ENCODE assay signal across 19 cellular contexts in the genomic region with DNA sequence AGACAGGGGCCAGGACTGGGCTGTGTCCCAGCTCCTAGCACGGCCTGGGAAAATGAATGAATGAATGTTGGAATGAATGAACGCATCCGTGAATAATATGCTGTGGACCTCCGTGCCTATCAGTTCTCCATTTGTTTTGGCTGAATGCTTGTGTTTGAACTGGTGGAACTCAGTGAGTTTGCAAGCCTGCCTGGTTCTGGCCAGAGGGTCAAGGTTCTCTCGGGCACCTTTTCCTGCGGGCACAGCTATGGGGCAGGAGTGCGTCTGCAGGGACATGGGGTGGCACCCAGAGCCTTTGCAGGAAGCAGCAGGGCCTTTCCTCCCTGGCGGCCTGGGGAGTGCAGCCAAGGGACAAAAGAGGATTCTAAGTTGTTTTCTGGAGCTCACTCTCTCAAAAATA. TPM values are rescaled to one million over a fixed set of nuclear protein-coding genes. Genes with fewer than 3 reads are reported as not detected.
DNase-seq lines count a peak whose midpoint lies in the region; ATAC-seq, FAIRE-seq and TF ChIP-seq lines count a peak whose summit lies in the region.
"Had no signal": no experiment of that assay in that cellular context is flagged by ENCODE, and none has a peak within 500 bp of the region (broad histone marks: within the 10 kb centered on the region; RNA-seq: fewer than 3 reads in every experiment).

No MANE protein-coding gene starts in this region.

- no peaks in the 10 kb centered on the region for H3K79me1 ChIP-seq in H1 (ENCODE audit: low read depth, low read length)

- no peak overlapping the region for H3K56ac ChIP-seq in H1 (replicated peaks; ENCODE audit: insufficient read length, low read depth, low read length)

- no peak for FAIRE-seq in H1 (lab: Jason Lieb, UNC)
- FAIRE-seq: G401.6, GM12891, H54 had no signal

- H3K23me2 ChIP-seq in H1 (ENCODE audit: low read depth, low read length) = no peaks in the 10 kb centered on the region

- no peak for TF ChIP-seq RAD21 in H1 (IDR thresholded peaks at IDR 0.05 in 1 of 2, conservative IDR thresholded peaks at IDR 0.05 in 1 of 2; ENCODE audit: low read depth in 2 of 2, low read length in 2 of 2)

- H4K20me1 ChIP-seq in BLaER1 = no peaks in the 10 kb centered on the region
- H4K20me1 ChIP-seq in H1 (replicated peaks in 1 of 2; ENCODE audit: control insufficient read depth in 1 of 2, insufficient read depth in 2 of 2, low read length in 2 of 2) = no peaks in the 10 kb centered on the region

- H3K4me1 ChIP-seq in BLaER1 (peaks cover 95% of the 10 kb centered on the region), H1 (replicated peaks in 1 of 4; ENCODE audit: control insufficient read depth in 3 of 4, insufficient read depth in 4 of 4, low read length in 3 of 4) (peaks cover 0 to 7% (median 4%) of the 10 kb centered on the region in 4 experiments; a peak in 5 of 7 replicates), right lobe of liver (peaks cover 0 to 20% (median 11%) of the 10 kb centered on the region in 4 donors), spleen (peaks cover 13 to 90% (median 49%) of the 10 kb centered on the region in 6 donors)

- H3K4me3 ChIP-seq in BLaER1 (no peak overlapping the region), H1 (ENCODE audit: extremely low read depth in 1 of 4, insufficient read depth in 2 of 4, low read depth in 3 of 4, low read length in 4 of 4) (no peak overlapping the region), right lobe of liver (no peak overlapping the region), spleen (no peak overlapping the region)

- H2BK12ac ChIP-seq in H1 (ENCODE audit: low read depth, low read length) = 0 out of 2 replicates have a peak overlapping the region, but pooled peaks have one; percentile 27

- peak overlapping the region; percentile 90 for H3K4me2 ChIP-seq in BLaER1
- H3K4me2 ChIP-seq in H1 (ENCODE audit: insufficient read depth in 1 of 2, low read depth in 2 of 2, low read length in 2 of 2) = no peak overlapping the region

- H3K27me3 ChIP-seq in BLaER1 (no peaks in the 10 kb centered on the region), H1 (replicated peaks in 1 of 4; ENCODE audit: control insufficient read depth in 3 of 4, extremely low read depth in 1 of 4, insufficient read depth in 3 of 4, low read length in 3 of 4) (peaks cover 0 to 7% (median 4%) of the 10 kb centered on the region in 4 experiments; a peak in 3 of 7 replicates), right lobe of liver (no peaks in the 10 kb centered on the region), spleen (replicated peaks in 1 of 7) (peaks cover 0 to 56% (median 6%) of the 10 kb centered on the region in 7 donors)

- 0 out of 2 replicates have a peak overlapping the region, but pooled peaks have one; percentile 7 for H3K18ac ChIP-seq in H1 (ENCODE audit: extremely low read depth, low read length)

- no peaks in the 10 kb centered on the region for H3K36me3 ChIP-seq in BLaER1
- no peaks in the 10 kb centered on the region for H3K36me3 ChIP-seq in H1 (ENCODE audit: control insufficient read depth in 2 of 4, insufficient read depth in 4 of 4, low read length in 3 of 4)
- no peaks in the 10 kb centered on the region for H3K36me3 ChIP-seq in right lobe of liver
- H3K36me3 ChIP-seq in spleen = no peaks in the 10 kb centered on the region

- peak; percentile 87 to 91 (median 91) for ATAC-seq in right lobe of liver
- ATAC-seq in HG03571 (IDR thresholded peaks at IDR 0.05; ENCODE audit: unreplicated experiment) = no peak
- ATAC-seq: HCT116 had no signal

- H3K27ac Mint-ChIP-seq in nephron progenitor cell = no peak overlapping the region
- H3K27ac Mint-ChIP-seq: CD4-positive, alpha-beta memory T cell had no signal

- H2BK120ac ChIP-seq in H1 (replicated peaks; ENCODE audit: low read depth, low read length) = no peak overlapping the region

- intact Hi-C loops in right lobe of liver (cut with DNase I) (no loop called here), spleen (cut with DNase I; ENCODE audit: low total_unique reads) (no loop called here)

- no peak overlapping the region for H3K4me3 Mint-ChIP-seq in nephron progenitor cell
- H3K4me3 Mint-ChIP-seq: CD4-positive, alpha-beta memory T cell had no signal

- POLR2A ChIA-PET in H1 (lab: Charles Lee; ENCODE audit: partially characterized antibody) = interaction anchor here (0.6 to 1.7 kb wide), 3 partner anchors 12 to 105 kb away, joined by 3 to 6 read pairs (median 5); no protein-coding TSS in a partner anchor

- H3K4ac ChIP-seq in H1 (replicated peaks; ENCODE audit: insufficient read length, low read depth, low read length) = no peak overlapping the region

- WGBS in H1 (ENCODE audit: extremely low coverage in 1 of 2, insufficient coverage in 1 of 2, insufficient read length in 1 of 2, insufficient replicate concordance in 2 of 2, low coverage in 1 of 2, low lambda C conversion rate in 2 of 2, missing lambda C conversion rate in 1 of 2), 2 experiments = 95% methylated on average over 8 of the region's 8 CpGs; no CpG with 5 or more reads in 1 of the 2 experiments
- WGBS in right lobe of liver (ENCODE audit: insufficient coverage, low coverage, low lambda C conversion rate, missing lambda C conversion rate) = 19% methylated on average over 3 of the region's 8 CpGs
- 73 to 82% (median 77%) methylated on average over 8 of the region's 8 CpGs for WGBS in spleen, 5 donors

- H3K27me3 Mint-ChIP-seq in nephron progenitor cell (ENCODE audit: low read depth, poor library complexity) = peaks cover 62% of the 10 kb centered on the region

- peaks cover 22% of the 10 kb centered on the region for H3K4me1 Mint-ChIP-seq in nephron progenitor cell

- H3K23ac ChIP-seq in H1 (ENCODE audit: insufficient read length) = no peak overlapping the region

- no peak overlapping the region; the same call in 1 of the 2 replicates for H4K8ac ChIP-seq in H1 (ENCODE audit: extremely low read depth, insufficient read depth, low read length)

- TF ChIP-seq CTCF in H1 (IDR thresholded peaks at IDR 0.05; ENCODE audit: control extremely low read depth in 1 of 3, insufficient read depth in 1 of 3, low read depth in 1 of 3, low read length in 3 of 3) = no peak
- peak in 2 of 4 donors; percentile 4 to 10 for TF ChIP-seq CTCF in right lobe of liver (IDR thresholded peaks at IDR 0.05)
- no peak for TF ChIP-seq CTCF in spleen (IDR thresholded peaks at IDR 0.05 in 8 of 11, conservative IDR thresholded peaks at IDR 0.05 in 3 of 11)
- TF ChIP-seq CTCF in nephron progenitor cell (IDR thresholded peaks at IDR 0.05) = no peak

- no peak overlapping the region for H2BK5ac ChIP-seq in H1 (ENCODE audit: low read depth, low read length)

- no peaks in the 10 kb centered on the region for H3K79me2 ChIP-seq in H1 (ENCODE audit: control insufficient read depth in 1 of 2, insufficient read depth in 2 of 2, low read length in 2 of 2)

- H4K91ac ChIP-seq in H1 (replicated peaks; ENCODE audit: insufficient read length, low read length) = no peak overlapping the region

- H2AK5ac ChIP-seq in H1 (ENCODE audit: low read depth, low read length) = no peak overlapping the region

- CTCF ChIA-PET in H1 (lab: Charles Lee; ENCODE audit: partially characterized antibody) = interaction anchor here (0.9 to 11.2 kb wide), 15 partner anchors 9 to 302 kb away, joined by 3 to 234 read pairs (median 5); a partner anchor contains a TSS

- no peaks in the 10 kb centered on the region for H3K36me3 Mint-ChIP-seq in nephron progenitor cell (ENCODE audit: low read depth)
- H3K36me3 Mint-ChIP-seq: CD4-positive, alpha-beta memory T cell had no signal

- H3K9me3 ChIP-seq in BLaER1 (peaks cover 15% of the 10 kb centered on the region), H1 (ENCODE audit: insufficient read depth in 2 of 2, low read depth in 1 of 2, low read length in 1 of 2) (no peaks in the 10 kb centered on the region), right lobe of liver (no peaks in the 10 kb centered on the region), spleen (no peaks in the 10 kb centered on the region)

- H3K9me3 Mint-ChIP-seq in nephron progenitor cell = no peaks in the 10 kb centered on the region

- no peak overlapping the region for H2AFZ ChIP-seq in H1 (ENCODE audit: low read length)

- no peak for TF ChIP-seq EP300 in H1 (IDR thresholded peaks at IDR 0.05; ENCODE audit: borderline replicate concordance in 1 of 2, low read depth in 2 of 2, low read length in 2 of 2)

- no peak overlapping the region for H3K14ac ChIP-seq in H1 (ENCODE audit: insufficient read length)

- H3K27ac ChIP-seq in BLaER1 (peak overlapping the region; percentile 80), H1 (ENCODE audit: low read depth, low read length) (no peak overlapping the region), right lobe of liver (peak overlapping the region in 2 of 3 donors; percentile 42 to 47), spleen (peak overlapping the region in 5 of 8 donors; percentile 15 to 74 (median 65))
- H3K27ac ChIP-seq: C4-2B had no signal

- DNase-seq in H1 (ENCODE audit: low read depth in 1 of 2, low spot score in 2 of 2) = no peak
- DNase-seq in right lobe of liver = peak; percentile 81 to 91 (median 90)
- DNase-seq in spleen = peak; percentile 82
- no peak for DNase-seq in C1 segment of cervical spinal cord (lab: John Stamatoyannopoulos, UW)
- DNase-seq in nephron progenitor cell = no peak
- DNase-seq: 8988T; AML-193; CD4-positive, alpha-beta memory T cell; DMS153; DMS79 treated with DMSO at 0.1 percent for 48 hours; EL; IMR-90 had no signal

- no peak for TF ChIP-seq POLR2A in H1 (IDR thresholded peaks at IDR 0.05; ENCODE audit: control extremely low read depth in 1 of 2, low read depth in 2 of 2, low read length in 2 of 2)
- TF ChIP-seq POLR2A in right lobe of liver (IDR thresholded peaks at IDR 0.05) = no peak
- no peak for TF ChIP-seq POLR2A in spleen (IDR thresholded peaks at IDR 0.05)

- H2BK20ac ChIP-seq in H1 (ENCODE audit: low read length) = no peak overlapping the region

- no peak overlapping the region for H2BK15ac ChIP-seq in H1 (ENCODE audit: low read length)

- peak overlapping the region; percentile 59; the same call in 1 of the 2 replicates for H3K9ac ChIP-seq in BLaER1
- H3K9ac ChIP-seq in H1 (replicated peaks in 1 of 4; ENCODE audit: extremely low read depth in 1 of 4, low read depth in 3 of 4, low read length in 3 of 4) = no peak overlapping the region

- no peak overlapping the region for H4K5ac ChIP-seq in H1 (ENCODE audit: insufficient read length, low read depth, low read length)

TF ChIP-seq in H1, 55 proteins besides CTCF, POLR2A, EP300 and RAD21 (continues in another document):
- TF ChIP-seq CEBPB (IDR thresholded peaks at IDR 0.05; ENCODE audit: low read depth, low read length) (no peak), SRF (IDR thresholded peaks at IDR 0.05; ENCODE audit: low read depth, low read length) (no peak)

RNA-seq across cellular contexts. Expression of a gene that starts 17.6 kb away (rescaled TPM):
- 383 and 384 TPM in 2 replicates for total RNA-seq in H1 (2021; fragmentation: NEBNext Ultra II Directional; extraction: Animal tissue kit (Norgen Biotek cat#: 25700))
- 140 and 181 TPM in 2 replicates for polyA plus RNA-seq in H1 (2011; rRNA removed)
- polyA plus RNA-seq in H1 (2011; cell fraction: cytosol; rRNA removed) = 288 TPM
- 82.8 TPM for polyA plus RNA-seq in H1 (2011; cell fraction: nucleus; rRNA removed)
- 288 to 306 TPM (median 300 TPM) in 4 replicates for polyA plus RNA-seq in H1 (2012, experiment 1 of 2)
- polyA plus RNA-seq in H1 (2012, experiment 2 of 2) = 64.6 TPM
- polyA plus RNA-seq in H1 (2013, experiment 1 of 2) = 508 TPM
- 560 TPM for polyA plus RNA-seq in H1 (2013, experiment 2 of 2)
- 136 and 139 TPM in 2 replicates for polyA minus RNA-seq in H1 (2011; rRNA and poly(A)+ RNA removed)
- polyA minus RNA-seq in H1 (2011; cell fraction: cytosol; rRNA and poly(A)+ RNA removed) = 120 TPM
- polyA minus RNA-seq in H1 (2011; cell fraction: nucleus; rRNA and poly(A)+ RNA removed) = 54.6 TPM
- total RNA-seq in right lobe of liver = 100 to 1,000 TPM; 141 to 232 (median 191) TPM
- 100 to 1,000 TPM; 100 to 164 (median 131) TPM for total RNA-seq in spleen
- polyA plus RNA-seq in spleen = 10 to 100 TPM; 29.7 to 60.5 (median 56.0) TPM

Comparison
In these comparisons a context has a peak if more than half of its experiments do, and no peak if none do; other contexts are left out.
1. DNase-seq: peak in right lobe of liver (3 of 3) and spleen (single experiment); none in H1 (0 of 2), C1 segment of cervical spinal cord (0 of 14) and nephron progenitor cell (single experiment).